1 cellular context compared by ENCODE assay signal in genomic region chr2:47984041-47984440, GRCh38.
TF ChIP-seq lines count a peak whose summit lies in the region.

No MANE protein-coding gene starts in this region.

TF ChIP-seq in K562, 482 proteins besides CTCF, POLR2A, EP300 and RAD21 (continued from another document and continues in another):
- TF ChIP-seq ZNF407 (IDR thresholded peaks at IDR 0.05; ENCODE audit: low read depth) (no peak), ARID1B (IDR thresholded peaks at IDR 0.05) (peak; percentile 28; the same call in 1 of the 2 replicates), TEAD1 (CRISPR knock-in tag; IDR thresholded peaks at IDR 0.05) (0 out of 4 replicates have a peak, but pooled peaks of 1 of the 2 experiments have one; percentile 18), ZNF395 (CRISPR knock-in tag; IDR thresholded peaks at IDR 0.05) (0 out of 2 replicates have a peak, but pooled peaks have one; percentile 25), ZBTB17 (CRISPR knock-in tag; IDR thresholded peaks at IDR 0.05) (0 out of 2 replicates have a peak, but pooled peaks have one; percentile 52), TBP (optimal IDR thresholded peaks at IDR 0.05; ENCODE audit: low read depth, low read length) (no peak), FOXK1 (CRISPR knock-in tag; IDR thresholded peaks at IDR 0.05; ENCODE audit: borderline replicate concordance) (no peak), ARID3B (CRISPR knock-in tag; IDR thresholded peaks at IDR 0.05; ENCODE audit: borderline replicate concordance) (no peak), RBM34 (IDR thresholded peaks at IDR 0.05; ENCODE audit: borderline replicate concordance, insufficient read depth, low read length) (no peak), SIX5 (IDR thresholded peaks at IDR 0.05; ENCODE audit: borderline replicate concordance in 1 of 2, insufficient read depth in 1 of 2, low read depth in 1 of 2, low read length in 2 of 2) (no peak), CBX1 (IDR thresholded peaks at IDR 0.05; ENCODE audit: low read depth) (no peak), MTA1 (IDR thresholded peaks at IDR 0.05; ENCODE audit: borderline replicate concordance) (no peak), TCF3 (CRISPR knock-in tag; IDR thresholded peaks at IDR 0.05) (peak; percentile 79), FOS (IDR thresholded peaks at IDR 0.05; ENCODE audit: extremely low read depth, insufficient read length) (no peak), NCOA1 (IDR thresholded peaks at IDR 0.05; ENCODE audit: low read depth) (no peak), ZNF354B (CRISPR knock-in tag; IDR thresholded peaks at IDR 0.05) (no peak), ETV5 (CRISPR knock-in tag; IDR thresholded peaks at IDR 0.05; ENCODE audit: low read depth) (no peak), ZNF77 (CRISPR knock-in tag; IDR thresholded peaks at IDR 0.05) (no peak), SMARCE1 (IDR thresholded peaks at IDR 0.05) (peak; percentile 61; the same call in 1 of the 2 replicates), ZKSCAN3 (CRISPR knock-in tag; IDR thresholded peaks at IDR 0.05) (no peak), GATA2 (CRISPR knock-in tag; IDR thresholded peaks at IDR 0.05) (peak; percentile 22; the same call in 1 of the 2 replicates), HBP1 (CRISPR knock-in tag; IDR thresholded peaks at IDR 0.05) (no peak), KAT2B (IDR thresholded peaks at IDR 0.05; ENCODE audit: low read depth, low read length) (no peak), HDAC2 (IDR thresholded peaks at IDR 0.05) (no peak), NCOA4 (IDR thresholded peaks at IDR 0.05; ENCODE audit: partially characterized antibody) (no peak), SMAD2 (IDR thresholded peaks at IDR 0.05; ENCODE audit: low read depth, low read length) (no peak), NBN (IDR thresholded peaks at IDR 0.05; ENCODE audit: low read depth) (no peak), CBFA2T3 (IDR thresholded peaks at IDR 0.05) (peak; percentile 55), TAF9B (IDR thresholded peaks at IDR 0.05; ENCODE audit: partially characterized antibody) (no peak), RBFOX2 (IDR thresholded peaks at IDR 0.05; ENCODE audit: low read depth, low read length) (no peak), GTF2E2 (tag; IDR thresholded peaks at IDR 0.05) (no peak), KLF16 (IDR thresholded peaks at IDR 0.05) (peak; percentile 80; the same call in 1 of the 2 replicates), ELK3 (CRISPR knock-in tag; IDR thresholded peaks at IDR 0.05) (no peak), RREB1 (CRISPR knock-in tag; IDR thresholded peaks at IDR 0.05) (0 out of 2 replicates have a peak, but pooled peaks have one; percentile 24), NKRF (IDR thresholded peaks at IDR 0.05; ENCODE audit: borderline replicate concordance) (no peak), SMARCA5 (IDR thresholded peaks at IDR 0.05) (no peak), PTBP1 (IDR thresholded peaks at IDR 0.05; ENCODE audit: low read depth, low read length) (no peak), BRF2 (IDR thresholded peaks at IDR 0.05; ENCODE audit: borderline replicate concordance, insufficient read depth, insufficient read length) (no peak), MAFF (IDR thresholded peaks at IDR 0.05; ENCODE audit: low read length) (no peak)
